16 cellular contexts compared by ENCODE assay signal in the genomic region with DNA sequence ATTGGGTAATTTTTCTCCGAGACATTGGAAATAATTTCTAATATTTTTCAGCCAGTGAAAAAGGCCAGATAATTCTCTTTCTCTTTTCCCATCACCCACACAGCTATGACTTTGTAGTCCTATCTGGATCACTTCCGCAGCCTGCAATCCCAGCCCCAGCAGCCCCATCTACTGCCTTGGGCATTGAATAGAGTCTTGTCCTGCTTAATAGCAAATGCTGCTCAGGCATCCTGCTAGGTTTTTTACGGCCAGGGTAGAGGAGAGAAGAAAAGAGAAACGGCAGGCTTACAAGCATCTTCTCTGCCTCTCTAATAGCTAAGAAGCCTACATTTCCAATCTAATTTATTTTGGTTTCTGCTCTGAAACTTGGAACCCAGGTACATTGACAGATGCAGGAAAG.
"Had no signal": no experiment of that assay in that cellular context is flagged by ENCODE, and none has a peak within 500 bp of the region (broad histone marks: within the 10 kb centered on the region; RNA-seq: fewer than 3 reads in every experiment).

No MANE protein-coding gene starts in this region.

- DNase-seq: activated CD4-positive, alpha-beta T cell treated with anti-CD3 and anti-CD28 coated beads, Interleukin-2, amount 50 U/mL, for 1 hour; activated CD4-positive, CD25-positive, alpha-beta regulatory T cell treated with anti-CD3 and anti-CD28 coated beads, Interleukin-2, amount 50 U/mL, for 72 hours; activated CD8-positive, alpha-beta T cell treated with anti-CD3 and anti-CD28 coated beads, Interleukin-2, amount 10 ng/mL, durations not matched to agents 7 days and 5 days; activated T-cell treated with anti-CD3 and anti-CD28 coated beads, Interleukin-2, amount 50 U/mL, for 24 hours; left ventricle myocardium superior; mesenchymal stem cell; mucosa of descending colon; occipital lobe; stimulated activated CD4-positive, alpha-beta T cell treated with anti-CD3 and anti-CD28 coated beads, Interleukin-4, amount 100 ng/mL, for 1 hour; stimulated activated naive CD8-positive, alpha-beta T cell treated with anti-CD3 and anti-CD28 coated beads, Interleukin-15, Interleukin-2, amounts not matched to agents 100 U/mL and 50 U/mL, for 24 hours; T-cell; thyroid gland; upper lobe of right lung; WERI-Rb-1 had no signal

- ATAC-seq: activated CD8-positive, alpha-beta T cell treated with anti-CD3 and anti-CD28 coated beads, Interleukin-2, amount 10 ng/mL, durations not matched to agents 7 days and 5 days; activated naive CD4-positive, alpha-beta T cell treated with anti-CD3 and anti-CD28 coated beads, Interleukin-2, amount 50 U/mL, for 72 hours; activated T-helper 17 cell treated with anti-CD3 and anti-CD28 coated beads, Interleukin-2, amount 50 U/mL, for 72 hours; left ventricle myocardium superior; mucosa of descending colon; stimulated activated naive CD8-positive, alpha-beta T cell treated with anti-CD3 and anti-CD28 coated beads, Interleukin-15, Interleukin-2, amounts not matched to agents 100 U/mL and 50 U/mL, for 24 hours; T-cell; upper lobe of right lung had no signal
